13 cellular contexts compared by ENCODE assay signal in the genomic region with DNA sequence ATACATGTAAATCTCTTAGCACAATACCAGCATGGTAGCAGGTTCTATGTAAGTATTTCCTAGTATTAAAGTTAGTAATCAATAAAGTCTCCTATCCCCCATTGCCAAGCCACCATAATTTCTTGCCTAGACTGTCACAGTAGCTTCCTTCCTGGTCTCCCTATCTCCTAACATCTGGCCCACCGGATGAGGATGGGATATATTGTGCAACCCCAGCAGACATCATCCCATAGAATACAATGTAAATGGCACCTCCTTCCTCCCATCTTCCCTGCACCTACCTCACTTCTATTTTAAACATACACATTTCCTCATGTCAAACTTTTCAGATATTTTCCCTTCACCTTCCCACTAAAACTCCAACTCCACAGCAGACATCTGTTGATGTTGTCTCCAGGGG. TPM values are rescaled to one million over a fixed set of nuclear protein-coding genes. Genes with fewer than 3 reads are reported as not detected.
DNase-seq lines count a peak whose midpoint lies in the region; ATAC-seq and TF ChIP-seq lines count a peak whose summit lies in the region.
"Had no signal": no experiment of that assay in that cellular context is flagged by ENCODE, and none has a peak within 500 bp of the region (broad histone marks: within the 10 kb centered on the region; RNA-seq: fewer than 3 reads in every experiment).

No MANE protein-coding gene starts in this region.

- peak; percentile 43 for DNase-seq in KBM-7
- DNase-seq in endothelial cell (ENCODE audit: low spot score): no peak
- no peak for DNase-seq in natural killer cell treated with Interleukin-12 subunit alpha and Interleukin-12 subunit beta and Interleukin-15 and Interleukin-18, amount 100 ng/mL, for 72 hours (ENCODE audit: low spot score)
- DNase-seq: ACHN; BE2C; C1 segment of cervical spinal cord; Caco-2; CD4-positive, CD25-positive, alpha-beta regulatory T cell; GOT3; H7; HFFc6 had no signal

- ATAC-seq in natural killer cell treated with Interleukin-12 subunit alpha and Interleukin-12 subunit beta and Interleukin-15 and Interleukin-18, amount 100 ng/mL, for 72 hours: no peak
- ATAC-seq: HCT116 had no signal

- H3K27ac Mint-ChIP-seq in endothelial cell (ENCODE audit: unreplicated experiment): peak overlapping the region; percentile 4
- H3K27ac Mint-ChIP-seq in natural killer cell treated with Interleukin-12 subunit alpha and Interleukin-12 subunit beta and Interleukin-15 and Interleukin-18, amount 100 ng/mL, for 72 hours: no peak overlapping the region
- H3K27ac Mint-ChIP-seq: CD4-positive, CD25-positive, alpha-beta regulatory T cell; HFFc6 had no signal

- in situ Hi-C loops in KBM-7 (cut with MboI; ENCODE audit: low pct_unique_long_range_greater_than_20kb, low sequenced_read_pairs): no loop called here

- no peaks in the 10 kb centered on the region for H3K36me3 Mint-ChIP-seq in endothelial cell (ENCODE audit: low read depth, unreplicated experiment)
- peaks cover 10% of the 10 kb centered on the region for H3K36me3 Mint-ChIP-seq in natural killer cell treated with Interleukin-12 subunit alpha and Interleukin-12 subunit beta and Interleukin-15 and Interleukin-18, amount 100 ng/mL, for 72 hours

- peaks cover 2% of the 10 kb centered on the region for H3K27me3 Mint-ChIP-seq in endothelial cell (ENCODE audit: unreplicated experiment)
- no peaks in the 10 kb centered on the region for H3K27me3 Mint-ChIP-seq in natural killer cell treated with Interleukin-12 subunit alpha and Interleukin-12 subunit beta and Interleukin-15 and Interleukin-18, amount 100 ng/mL, for 72 hours
- H3K27me3 Mint-ChIP-seq: CD4-positive, CD25-positive, alpha-beta regulatory T cell; IgD-negative memory B cell had no signal

- no peak overlapping the region for H3K4me3 Mint-ChIP-seq in endothelial cell (ENCODE audit: unreplicated experiment)
- no peak overlapping the region for H3K4me3 Mint-ChIP-seq in natural killer cell treated with Interleukin-12 subunit alpha and Interleukin-12 subunit beta and Interleukin-15 and Interleukin-18, amount 100 ng/mL, for 72 hours
- H3K4me3 Mint-ChIP-seq: HFFc6 had no signal

- no peaks in the 10 kb centered on the region for H3K9me3 Mint-ChIP-seq in endothelial cell (ENCODE audit: unreplicated experiment)
- no peaks in the 10 kb centered on the region for H3K9me3 Mint-ChIP-seq in natural killer cell treated with Interleukin-12 subunit alpha and Interleukin-12 subunit beta and Interleukin-15 and Interleukin-18, amount 100 ng/mL, for 72 hours
- H3K9me3 Mint-ChIP-seq: CD4-positive, CD25-positive, alpha-beta regulatory T cell; HFFc6; IgD-negative memory B cell had no signal

- TF ChIP-seq CTCF in endothelial cell (IDR thresholded peaks at IDR 0.05; ENCODE audit: unreplicated experiment): no peak

- H3K4me1 Mint-ChIP-seq in endothelial cell (ENCODE audit: unreplicated experiment): peaks cover 32% of the 10 kb centered on the region
- H3K4me1 Mint-ChIP-seq in natural killer cell treated with Interleukin-12 subunit alpha and Interleukin-12 subunit beta and Interleukin-15 and Interleukin-18, amount 100 ng/mL, for 72 hours (ENCODE audit: low read depth in 2 of 2): peaks cover 22 to 23% of the 10 kb centered on the region in 2 donors

RNA-seq across cellular contexts. Expression of gene BTN3A1, which starts 3.5 kb away (rescaled TPM):
- total RNA-seq in endothelial cell (ENCODE audit: unreplicated experiment): 7.1 TPM
- total RNA-seq in natural killer cell treated with Interleukin-12 subunit alpha and Interleukin-12 subunit beta and Interleukin-15 and Interleukin-18, amount 100 ng/mL, for 72 hours: 10 to 100 TPM; 53.6 to 80.6 TPM

RNA-seq across cellular contexts. Expression of gene BTN2A2, which starts 15.6 kb away (rescaled TPM):
- 19.3 TPM for total RNA-seq in endothelial cell (ENCODE audit: unreplicated experiment)
- 10 to 100 TPM; 24.6 to 31.8 TPM for total RNA-seq in natural killer cell treated with Interleukin-12 subunit alpha and Interleukin-12 subunit beta and Interleukin-15 and Interleukin-18, amount 100 ng/mL, for 72 hours

RNA-seq across cellular contexts. Expression of gene BTN3A2, which starts 33.6 kb away (rescaled TPM):
- total RNA-seq in endothelial cell (ENCODE audit: unreplicated experiment): 8.2 TPM
- total RNA-seq in natural killer cell treated with Interleukin-12 subunit alpha and Interleukin-12 subunit beta and Interleukin-15 and Interleukin-18, amount 100 ng/mL, for 72 hours: 100 to 1,000 TPM; 107 to 133 TPM

RNA-seq across cellular contexts. Expression of gene BTN3A3, which starts 41.7 kb away (rescaled TPM):
- 3.1 TPM for total RNA-seq in endothelial cell (ENCODE audit: unreplicated experiment)
- 10 to 100 TPM; 42.9 to 54.1 TPM for total RNA-seq in natural killer cell treated with Interleukin-12 subunit alpha and Interleukin-12 subunit beta and Interleukin-15 and Interleukin-18, amount 100 ng/mL, for 72 hours

RNA-seq across cellular contexts. Expression of gene BTN2A1, which starts 59.2 kb away (rescaled TPM):
- 28.7 TPM for total RNA-seq in endothelial cell (ENCODE audit: unreplicated experiment)
- 10 to 100 TPM; 41.2 to 47.4 TPM for total RNA-seq in natural killer cell treated with Interleukin-12 subunit alpha and Interleukin-12 subunit beta and Interleukin-15 and Interleukin-18, amount 100 ng/mL, for 72 hours

Comparison
In these comparisons a context has a peak if more than half of its experiments do, and no peak if none do; other contexts are left out.
1. RNA of gene BTN3A2, which starts 33.6 kb away (total RNA-seq): 107 to 133 TPM in natural killer cell treated with Interleukin-12 subunit alpha and Interleukin-12 subunit beta and Interleukin-15 and Interleukin-18, amount 100 ng/mL, for 72 hours; 8.2 TPM in endothelial cell (single experiment); every median in the first group is over 10 times any median in the second.